ENCODE assay signal across 8 cellular contexts in genomic region chr16:1781758-1782407, GRCh38. TPM values are rescaled to one million over a fixed set of nuclear protein-coding genes. Genes with fewer than 3 reads are reported as not detected.
DNase-seq lines count a peak whose midpoint lies in the region; ATAC-seq and TF ChIP-seq lines count a peak whose summit lies in the region.

No MANE protein-coding gene starts in this region.

- DNase-seq in ACHN (peak; percentile 41), fibroblast of villous mesenchyme (ENCODE audit: low read depth) (peak; percentile 13), osteocyte (ENCODE audit: extremely low spot score, unreplicated experiment) (no peak)
- peak; percentile 63 for DNase-seq in activated CD8-positive, alpha-beta T cell treated with anti-CD3 and anti-CD28 coated beads, Interleukin-2, amount 10 ng/mL, durations not matched to agents 7 days and 5 days

- peak; percentile 3 for ATAC-seq in GM18867 (IDR thresholded peaks at IDR 0.05; ENCODE audit: unreplicated experiment)
- ATAC-seq in HG03565 (IDR thresholded peaks at IDR 0.05; ENCODE audit: unreplicated experiment) = peak; percentile 2
- peak; percentile 3 for ATAC-seq in activated CD8-positive, alpha-beta T cell treated with anti-CD3 and anti-CD28 coated beads, Interleukin-2, amount 10 ng/mL, durations not matched to agents 7 days and 5 days
- ATAC-seq in HG03439 (IDR thresholded peaks at IDR 0.05; ENCODE audit: unreplicated experiment) = no peak
- ATAC-seq in HG03045 (IDR thresholded peaks at IDR 0.05; ENCODE audit: unreplicated experiment) = no peak

- H3K27me3 Mint-ChIP-seq in activated CD8-positive, alpha-beta T cell treated with anti-CD3 and anti-CD28 coated beads, Interleukin-2, amount 10 ng/mL, durations not matched to agents 7 days and 5 days (ENCODE audit: low read depth) = no peaks in the 10 kb centered on the region
- no peaks in the 10 kb centered on the region for H3K27me3 Mint-ChIP-seq in osteocyte (ENCODE audit: unreplicated experiment)

- peak overlapping the region; percentile 81 for H3K4me3 ChIP-seq in fibroblast of villous mesenchyme (ENCODE audit: low read depth, low read length)

- peaks cover 33% of the 10 kb centered on the region for H3K4me1 Mint-ChIP-seq in activated CD8-positive, alpha-beta T cell treated with anti-CD3 and anti-CD28 coated beads, Interleukin-2, amount 10 ng/mL, durations not matched to agents 7 days and 5 days (ENCODE audit: low read depth)
- H3K4me1 Mint-ChIP-seq in osteocyte (ENCODE audit: unreplicated experiment) = peaks cover 26% of the 10 kb centered on the region

- H3K9me3 Mint-ChIP-seq in activated CD8-positive, alpha-beta T cell treated with anti-CD3 and anti-CD28 coated beads, Interleukin-2, amount 10 ng/mL, durations not matched to agents 7 days and 5 days (ENCODE audit: insufficient read depth) = no peaks in the 10 kb centered on the region
- no peaks in the 10 kb centered on the region for H3K9me3 Mint-ChIP-seq in osteocyte (ENCODE audit: unreplicated experiment)

- peak overlapping the region; percentile 92 for H3K4me3 Mint-ChIP-seq in activated CD8-positive, alpha-beta T cell treated with anti-CD3 and anti-CD28 coated beads, Interleukin-2, amount 10 ng/mL, durations not matched to agents 7 days and 5 days
- peak overlapping the region; percentile 87 for H3K4me3 Mint-ChIP-seq in osteocyte (ENCODE audit: unreplicated experiment)

- POLR2A ChIA-PET in activated CD8-positive, alpha-beta T cell treated with anti-CD3 and anti-CD28 coated beads, Interleukin-2, amount 10 ng/mL, durations not matched to agents 7 days and 5 days (lab: Charles Lee) = interaction anchor here (0.6 to 4.5 kb wide), 7 partner anchors 10 to 360 kb away, joined by 3 to 39 read pairs (median 5); partner anchors contain the start of genes EME2, FAHD1, HAGH and MAPK8IP3

- in situ Hi-C loops in ACHN (cut with HindIII; ENCODE audit: low pct_ligation_motif_present, low pct_unique_long_range_greater_than_20kb, low sequenced_read_pairs) = no loop called here

- H3K36me3 Mint-ChIP-seq in activated CD8-positive, alpha-beta T cell treated with anti-CD3 and anti-CD28 coated beads, Interleukin-2, amount 10 ng/mL, durations not matched to agents 7 days and 5 days (ENCODE audit: low read depth) = peaks cover 11% of the 10 kb centered on the region
- no peaks in the 10 kb centered on the region for H3K36me3 Mint-ChIP-seq in osteocyte (ENCODE audit: unreplicated experiment)

- TF ChIP-seq CTCF in fibroblast of villous mesenchyme (IDR thresholded peaks at IDR 0.05; ENCODE audit: insufficient read depth, low read depth, low read length) (no peak), osteocyte (IDR thresholded peaks at IDR 0.05) (peak; percentile 20)

- H3K27ac Mint-ChIP-seq in activated CD8-positive, alpha-beta T cell treated with anti-CD3 and anti-CD28 coated beads, Interleukin-2, amount 10 ng/mL, durations not matched to agents 7 days and 5 days = peak overlapping the region; percentile 88
- peak overlapping the region; percentile 57 for H3K27ac Mint-ChIP-seq in osteocyte (ENCODE audit: unreplicated experiment)

- CTCF ChIA-PET in activated CD8-positive, alpha-beta T cell treated with anti-CD3 and anti-CD28 coated beads, Interleukin-2, amount 10 ng/mL, durations not matched to agents 7 days and 5 days (lab: Charles Lee) = interaction anchor here (0.8 to 2.8 kb wide), 8 partner anchors 9 to 473 kb away, joined by 3 to 41 read pairs (median 6); partner anchors contain the start of genes EME2, IFT140, MAPK8IP3 and MRPS34

RNA-seq across cellular contexts. Expression of gene SPSB3, which starts 0.5 kb away (rescaled TPM):
- total RNA-seq in activated CD8-positive, alpha-beta T cell treated with anti-CD3 and anti-CD28 coated beads, Interleukin-2, amount 10 ng/mL, durations not matched to agents 7 days and 5 days = 10 to 100 TPM; 31.1 to 33.0 TPM
- total RNA-seq in fibroblast of villous mesenchyme (20.3 and 25.5 TPM in 2 replicates), osteocyte (52.8 and 53.4 TPM in 2 replicates)

RNA-seq across cellular contexts. Expression of gene NUBP2, which starts 0.9 kb away (rescaled TPM):
- 10 to 100 TPM; 58.5 to 61.8 TPM for total RNA-seq in activated CD8-positive, alpha-beta T cell treated with anti-CD3 and anti-CD28 coated beads, Interleukin-2, amount 10 ng/mL, durations not matched to agents 7 days and 5 days
- 54.8 and 78.0 TPM in 2 replicates for total RNA-seq in fibroblast of villous mesenchyme
- total RNA-seq in osteocyte = 55.5 and 56.3 TPM in 2 replicates

RNA-seq across cellular contexts. Expression of gene MRPS34, which starts 8.9 kb away (rescaled TPM):
- total RNA-seq in activated CD8-positive, alpha-beta T cell treated with anti-CD3 and anti-CD28 coated beads, Interleukin-2, amount 10 ng/mL, durations not matched to agents 7 days and 5 days = 100 to 1,000 TPM; 126 to 135 TPM
- total RNA-seq in fibroblast of villous mesenchyme (52.7 and 67.0 TPM in 2 replicates), osteocyte (70.9 and 73.9 TPM in 2 replicates)

RNA-seq across cellular contexts. Expression of gene EME2, which starts 9.3 kb away (rescaled TPM):
- 10 to 100 TPM; 31.8 to 32.0 TPM for total RNA-seq in activated CD8-positive, alpha-beta T cell treated with anti-CD3 and anti-CD28 coated beads, Interleukin-2, amount 10 ng/mL, durations not matched to agents 7 days and 5 days
- 13.9 and 15.5 TPM in 2 replicates for total RNA-seq in fibroblast of villous mesenchyme
- 21.5 and 22.4 TPM in 2 replicates for total RNA-seq in osteocyte

RNA-seq across cellular contexts. Expression of gene NME3, which starts 10.5 kb away (rescaled TPM):
- 10 to 100 TPM; 41.3 to 41.4 TPM for total RNA-seq in activated CD8-positive, alpha-beta T cell treated with anti-CD3 and anti-CD28 coated beads, Interleukin-2, amount 10 ng/mL, durations not matched to agents 7 days and 5 days
- total RNA-seq in fibroblast of villous mesenchyme (41.2 and 63.9 TPM in 2 replicates), osteocyte (45.8 and 48.8 TPM in 2 replicates)

Comparison
In these comparisons a context has a peak if more than half of its experiments do, and no peak if none do; other contexts are left out.
1. ATAC-seq: peak in GM18867 (single experiment), HG03565 (single experiment) and activated CD8-positive, alpha-beta T cell treated with anti-CD3 and anti-CD28 coated beads, Interleukin-2, amount 10 ng/mL, durations not matched to agents 7 days and 5 days (single experiment); none in HG03439 (single experiment) and HG03045 (single experiment).